ENCODE assay signal across 19 cellular contexts in genomic region chr3:112632596-112632995, GRCh38. TPM values are rescaled to one million over a fixed set of nuclear protein-coding genes. Genes with fewer than 3 reads are reported as not detected.
DNase-seq lines count a peak whose midpoint lies in the region; ATAC-seq, FAIRE-seq and TF ChIP-seq lines count a peak whose summit lies in the region.
"Had no signal": no experiment of that assay in that cellular context is flagged by ENCODE, and none has a peak within 500 bp of the region (broad histone marks: within the 10 kb centered on the region; RNA-seq: fewer than 3 reads in every experiment).

No MANE protein-coding gene starts in this region.

- H3K27me3 Mint-ChIP-seq in mesothelial cell of epicardium (ENCODE audit: low read depth): no peaks in the 10 kb centered on the region

- FAIRE-seq in K562 (lab: Jason Lieb, UNC): no peak
- FAIRE-seq: G401.6, GM12892 had no signal

- H3K4me3 ChIP-seq in SK-N-SH (ENCODE audit: low read depth in 2 of 2, low read length in 1 of 2): peak overlapping the region in 1 of 2 experiments; percentile 41; a peak in 1 of 4 replicates
- no peak overlapping the region for H3K4me3 ChIP-seq in K562
- H3K4me3 ChIP-seq in uterus: no peak overlapping the region
- H3K4me3 ChIP-seq: body of pancreas, dorsolateral prefrontal cortex had no signal

- peaks cover 71% of the 10 kb centered on the region for H3K4me1 Mint-ChIP-seq in mesothelial cell of epicardium

- no peak overlapping the region for H3K9ac ChIP-seq in SK-N-SH
- no peak overlapping the region for H3K9ac ChIP-seq in K562 (ENCODE audit: insufficient read depth in 1 of 2, low read depth in 2 of 2, low read length in 2 of 2)

- H3K9me3 Mint-ChIP-seq in mesothelial cell of epicardium: no peaks in the 10 kb centered on the region
- H3K9me3 Mint-ChIP-seq: naive thymus-derived CD8-positive, alpha-beta T cell; T-helper 2 cell treated with Interferon-gamma antibody and Interleukin-4, amounts not matched to agents 5 μg/mL and 100 μg/mL, for 36 hours had no signal

- in situ Hi-C loops in K562 (cut with MboI): loop anchor here (25.0 kb wide), 1 partner anchor 630 kb away; no protein-coding TSS in a partner anchor

- DNase-seq in SK-N-SH (no peak), K562 (ENCODE audit: extremely low read depth in 1 of 4, low spot score in 3 of 4) (no peak), mesothelial cell of epicardium (ENCODE audit: low spot score in 2 of 2, unreplicated experiment in 2 of 2) (no peak), uterus (no peak), Kasumi-1 (lab: John Stamatoyannopoulos, UW) (no peak), AML-193 (lab: John Stamatoyannopoulos, UW) (no peak)
- DNase-seq: activated CD4-positive, alpha-beta T cell treated with anti-CD3 and anti-CD28 coated beads for 1 hour; body of pancreas; dorsolateral prefrontal cortex; naive thymus-derived CD8-positive, alpha-beta T cell; NCI-H1092 treated with DMSO at 0.1 percent for 48 hours; NK-92 treated with Interleukin-12 subunit alpha and Interleukin-12 subunit beta, amount 100 ng/mL, for 24 hours; stimulated activated CD4-positive, alpha-beta T cell treated with anti-CD3 and anti-CD28 coated beads, Interleukin-2, amount 100 ng/mL, for 24 hours had no signal

- H3K36me3 Mint-ChIP-seq in mesothelial cell of epicardium: peaks cover 4% of the 10 kb centered on the region
- H3K36me3 Mint-ChIP-seq: naive thymus-derived CD8-positive, alpha-beta T cell had no signal

- CTCF ChIA-PET in SK-N-SH (lab: Yijun Ruan, JAX) (interaction anchor here (2.5 kb wide), 1 partner anchor 10 kb away, joined by 13 read pairs; no protein-coding TSS in a partner anchor), K562 (lab: Yijun Ruan, JAX; ENCODE audit: low intra/inter-chr PET ratio) (no interaction called here)

- H3K9me3 ChIP-seq in SK-N-SH: no peaks in the 10 kb centered on the region
- no peaks in the 10 kb centered on the region for H3K9me3 ChIP-seq in K562 (replicated peaks; ENCODE audit: control insufficient read depth, insufficient read depth, low read depth, low read length)
- H3K9me3 ChIP-seq in uterus: no peaks in the 10 kb centered on the region
- H3K9me3 ChIP-seq: body of pancreas had no signal

- peaks cover 16% of the 10 kb centered on the region for H4K20me1 ChIP-seq in SK-N-SH (ENCODE audit: insufficient read depth)
- H4K20me1 ChIP-seq in K562 (replicated peaks; ENCODE audit: control insufficient read depth, insufficient read depth, low read length): no peaks in the 10 kb centered on the region

- H3K4me1 ChIP-seq in SK-N-SH (ENCODE audit: control insufficient read depth in 1 of 2, insufficient read depth in 2 of 2, low read depth in 1 of 2, low read length in 1 of 2): peaks cover 24 to 56% of the 10 kb centered on the region in 2 experiments; a peak in 3 of 4 replicates
- H3K4me1 ChIP-seq in K562 (replicated peaks in 1 of 2; ENCODE audit: control insufficient read depth in 2 of 2, insufficient read depth in 2 of 2, low read length in 2 of 2): no peaks in the 10 kb centered on the region
- H3K4me1 ChIP-seq in uterus: peaks cover 11 to 12% of the 10 kb centered on the region in 2 donors
- H3K4me1 ChIP-seq: body of pancreas had no signal

- no peak for ATAC-seq in SK-N-SH treated with all-trans-retinoic acid at 6 μM for 48 hours
- ATAC-seq in K562: 0 out of 3 replicates have a peak, but pooled peaks have one; percentile 37
- ATAC-seq in GM21447 (IDR thresholded peaks at IDR 0.05; ENCODE audit: unreplicated experiment): no peak
- ATAC-seq: body of pancreas; left lobe of liver; naive thymus-derived CD8-positive, alpha-beta T cell had no signal

- intact Hi-C loops in K562 (cut with micrococcal nuclease): no loop called here
- intact Hi-C loops in uterus (cut with DNase I; ENCODE audit: low total_unique reads): no loop called here

- TF ChIP-seq RAD21 in SK-N-SH (IDR thresholded peaks at IDR 0.05; ENCODE audit: low read length): no peak
- TF ChIP-seq RAD21 in K562 (CRISPR knock-in tag; conservative IDR thresholded peaks at IDR 0.05 in 1 of 2, IDR thresholded peaks at IDR 0.05 in 1 of 2): no peak

- H3K79me2 ChIP-seq in SK-N-SH (ENCODE audit: insufficient read depth): peaks cover 93% of the 10 kb centered on the region
- no peaks in the 10 kb centered on the region for H3K79me2 ChIP-seq in K562 (ENCODE audit: control insufficient read depth, insufficient read depth, low read length)

- H3K9me1 ChIP-seq in K562 (ENCODE audit: control insufficient read depth, insufficient read depth, low read length): no peaks in the 10 kb centered on the region

- peak overlapping the region; percentile 74 for H3K27ac Mint-ChIP-seq in mesothelial cell of epicardium
- H3K27ac Mint-ChIP-seq: naive thymus-derived CD8-positive, alpha-beta T cell; T-helper 2 cell treated with Interferon-gamma antibody and Interleukin-4, amounts not matched to agents 5 μg/mL and 100 μg/mL, for 36 hours had no signal

- H3K4me3 Mint-ChIP-seq in mesothelial cell of epicardium: no peak overlapping the region
- H3K4me3 Mint-ChIP-seq: naive thymus-derived CD8-positive, alpha-beta T cell; T-helper 2 cell treated with Interferon-gamma antibody and Interleukin-4, amounts not matched to agents 5 μg/mL and 100 μg/mL, for 36 hours had no signal

- H2AFZ ChIP-seq in SK-N-SH (ENCODE audit: low read depth): no peak overlapping the region
- H2AFZ ChIP-seq in K562 (ENCODE audit: low read depth, low read length): no peak overlapping the region

- H3K36me3 ChIP-seq in SK-N-SH (replicated peaks in 1 of 2; ENCODE audit: control insufficient read depth in 1 of 2, insufficient read depth in 2 of 2, low read length in 1 of 2): peaks cover 24 to 41% of the 10 kb centered on the region in 2 experiments
- no peaks in the 10 kb centered on the region for H3K36me3 ChIP-seq in K562 (ENCODE audit: control insufficient read depth, insufficient read depth, low read length)
- no peaks in the 10 kb centered on the region for H3K36me3 ChIP-seq in uterus

- POLR2A ChIA-PET in SK-N-SH (lab: Yijun Ruan, JAX): no interaction called here
- POLR2A ChIA-PET in K562 (lab: Yijun Ruan, JAX): no interaction called here

- peaks cover 34% of the 10 kb centered on the region for H3F3A ChIP-seq in SK-N-SH (replicated peaks; ENCODE audit: insufficient read depth)

- no TSS peak for BruUV-seq in K562 (replicated peaks; lab: Mats Ljungman, UMichigan)

- TF ChIP-seq POLR2A in K562 (conservative IDR thresholded peaks at IDR 0.05): no peak
- no peak for TF ChIP-seq POLR2A in uterus (IDR thresholded peaks at IDR 0.05)

- TF ChIP-seq EP300 in SK-N-SH (IDR thresholded peaks at IDR 0.05; ENCODE audit: borderline replicate concordance in 1 of 2, low read depth in 1 of 2, low read length in 1 of 2): no peak
- TF ChIP-seq EP300 in K562 (IDR thresholded peaks at IDR 0.05; ENCODE audit: low read length): no peak

- WGBS in SK-N-SH (ENCODE audit: low lambda C conversion rate): 60% methylated on average over 4 of the region's 4 CpGs
- 10% methylated on average over 2 of the region's 4 CpGs for WGBS in K562 (ENCODE audit: insufficient coverage, low coverage, missing lambda C conversion rate)

- H3K9me2 ChIP-seq in SK-N-SH: no peaks in the 10 kb centered on the region

- peak overlapping the region in 1 of 2 experiments; percentile 27; a peak in 2 of 4 replicates for H3K27ac ChIP-seq in SK-N-SH (ENCODE audit: low read depth in 2 of 2, low read length in 1 of 2)
- H3K27ac ChIP-seq in K562 (ENCODE audit: extremely low read depth, low read depth, low read length): no peak overlapping the region
- peak overlapping the region; percentile 86 to 92 for H3K27ac ChIP-seq in uterus
- H3K27ac ChIP-seq: body of pancreas, dorsolateral prefrontal cortex had no signal

- H3K4me2 ChIP-seq in SK-N-SH: peak overlapping the region; percentile 82
- no peak overlapping the region for H3K4me2 ChIP-seq in K562 (ENCODE audit: insufficient read depth, low read length)

- no peak for TF ChIP-seq CTCF in SK-N-SH (IDR thresholded peaks at IDR 0.05)
- no peak for TF ChIP-seq CTCF in K562 (IDR thresholded peaks at IDR 0.05 in 2 of 3, conservative IDR thresholded peaks at IDR 0.05 in 1 of 3; ENCODE audit: insufficient read depth in 2 of 3, low read depth in 1 of 3, low read length in 3 of 3)
- no peak for TF ChIP-seq CTCF in mesothelial cell of epicardium (IDR thresholded peaks at IDR 0.05; ENCODE audit: unreplicated experiment)
- TF ChIP-seq CTCF in uterus (IDR thresholded peaks at IDR 0.05): no peak

- H3K27me3 ChIP-seq in SK-N-SH (ENCODE audit: insufficient read depth) (no peaks in the 10 kb centered on the region), K562 (ENCODE audit: control insufficient read depth in 2 of 2, insufficient read depth in 2 of 2, low read length in 2 of 2) (no peaks in the 10 kb centered on the region; a peak in 1 of 5 replicates), uterus (no peaks in the 10 kb centered on the region)
- H3K27me3 ChIP-seq: body of pancreas, dorsolateral prefrontal cortex had no signal

TF ChIP-seq in SK-N-SH, 30 proteins besides CTCF, POLR2A, EP300 and RAD21 (continues in another document):
- no peak for TF ChIP-seq RFX5 (IDR thresholded peaks at IDR 0.05; ENCODE audit: low read length)

TF ChIP-seq in SK-N-SH treated with all-trans-retinoic acid at 6 μM for 48 hours, 23 proteins besides CTCF, POLR2A, EP300 and RAD21 (continues in another document):
- TF ChIP-seq ZNF70 (CRISPR knock-in tag; IDR thresholded peaks at IDR 0.05): no peak

RNA-seq across cellular contexts. Expression of gene CCDC80, which starts 8.3 kb away (rescaled TPM):
- polyA plus RNA-seq in SK-N-SH (2012; rRNA removed) (83.4 and 103 TPM in 2 replicates), K562 (2011; rRNA removed) (0.12 and 0.17 TPM in 2 replicates), K562 (2014; fragmentation: Illumina TruSeq; extraction: Trizol) (0.40 and 1.4 TPM in 2 replicates), K562 (2014; fragmentation: Nextera tagmentation; extraction: Ambion mirVana) (1 to 10 TPM in 1 of 2 experiments, under 1 TPM in 1; 0.73 to 2.0 TPM), K562 (2014; rRNA removed) (0.19 and 1.1 TPM in 2 replicates)
- polyA plus RNA-seq in SK-N-SH (2012; cell fraction: cytosol; rRNA removed): 113 and 151 TPM in 2 replicates
- polyA plus RNA-seq in SK-N-SH (2012; cell fraction: nucleus; rRNA removed): 90.9 and 120 TPM in 2 replicates
- total RNA-seq in K562 (2011; cell fraction: chromatin; rRNA removed; ENCODE audit: low replicate concordance): 0.56 TPM in 1 of 2 replicates, not detected in the other
- 0.39 TPM in 1 of 2 replicates, not detected in the other for total RNA-seq in K562 (2011; cell fraction: nucleolus; rRNA removed)
- 0.44 and 0.69 TPM in 2 replicates for total RNA-seq in K562 (2011; cell fraction: nucleoplasm; rRNA removed)
- total RNA-seq in K562 (2014; rRNA removed) (0.59 and 0.61 TPM in 2 replicates), K562 (2014; rRNA removed; fragmentation: Illumina TruSeq; extraction: Trizol) (0.69 and 1.5 TPM in 2 replicates), K562 (2015; rRNA removed; fragmentation: Illumina TruSeq; extraction: Trizol) (1.5 and 1.6 TPM in 2 replicates), K562 (2021) (1.4 and 2.2 TPM in 2 replicates), mesothelial cell of epicardium (126 to 134 TPM (median 133 TPM) in 3 replicates), uterus (100 to 1,000 TPM in 2 of 4 donors, 10 to 100 TPM in 2; 29.7 to 207 (median 120) TPM)
- 0.10 TPM in 1 of 2 replicates, not detected in the other for polyA plus RNA-seq in K562 (2011; cell fraction: cytosol; rRNA removed)
- polyA plus RNA-seq in K562 (2011; cell fraction: nucleus; rRNA removed): 0.20 and 0.48 TPM in 2 replicates
- 2.2 and 5.9 TPM in 2 replicates for polyA plus RNA-seq in K562 (2012)
- 0.25 TPM in 1 of 2 replicates, not detected in the other for polyA minus RNA-seq in K562 (2011; rRNA and poly(A)+ RNA removed)
- polyA minus RNA-seq in K562 (2011; cell fraction: cytosol; rRNA and poly(A)+ RNA removed): not detected in 2 replicates
- 0.13 and 0.22 TPM in 2 replicates for polyA minus RNA-seq in K562 (2011; cell fraction: nucleus; rRNA and poly(A)+ RNA removed)
- total RNA-seq: naive thymus-derived CD8-positive, alpha-beta T cell had no signal

Comparison
In these comparisons a context has a peak if more than half of its experiments do, and no peak if none do; other contexts are left out.
1. RNA of gene CCDC80, which starts 8.3 kb away (total RNA-seq): 29.7 to 207 TPM in uterus and 126 to 134 TPM in mesothelial cell of epicardium; 0.39 to 2.2 TPM in K562; every median in the first group is over 4 times any median in the second.